ENCODE assay signal across 10 cellular contexts in the genomic region with DNA sequence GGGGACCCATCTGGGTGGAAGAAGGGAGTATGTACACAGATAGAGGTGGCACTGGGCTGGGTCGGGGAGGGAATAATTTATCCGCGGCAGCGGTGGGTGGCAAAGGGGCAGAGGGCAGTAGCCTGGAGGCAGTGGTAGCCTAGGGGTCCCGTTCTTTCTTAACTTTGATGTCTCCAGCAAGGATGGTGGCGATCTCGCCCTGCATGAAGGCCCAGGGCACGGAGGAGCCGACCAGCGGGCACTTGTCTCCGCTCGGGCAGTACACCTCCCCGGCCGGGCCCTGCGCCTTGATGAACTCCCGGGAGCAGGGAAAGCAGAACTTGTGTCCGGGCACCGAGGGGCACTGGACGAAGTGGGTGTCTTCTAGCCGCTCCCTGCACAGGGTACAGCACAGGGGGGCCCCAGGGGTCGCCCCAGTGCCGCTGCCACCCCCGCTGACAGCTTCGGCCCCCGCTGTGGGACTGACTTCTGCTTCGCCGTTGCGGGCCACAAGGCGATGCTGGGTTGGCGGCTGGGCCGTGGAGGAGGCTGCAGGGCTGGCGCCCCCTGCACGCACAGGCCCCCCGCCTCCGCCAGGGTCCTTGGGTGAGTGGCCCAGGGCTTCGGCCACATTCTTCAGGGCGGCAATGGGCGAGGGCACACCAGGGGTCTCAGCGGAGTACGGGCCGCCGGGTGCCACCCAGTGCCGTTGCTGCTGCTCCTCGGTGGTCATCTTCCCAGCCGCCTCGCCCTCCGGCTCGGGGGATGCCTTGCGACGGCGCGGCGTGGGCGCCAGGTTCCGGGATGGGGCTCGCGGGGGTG. TPM values are rescaled to one million over a fixed set of nuclear protein-coding genes. Genes with fewer than 3 reads are reported as not detected.
DNase-seq lines count a peak whose midpoint lies in the region; ATAC-seq and TF ChIP-seq lines count a peak whose summit lies in the region.
"Had no signal": no experiment of that assay in that cellular context is flagged by ENCODE, and none has a peak within 500 bp of the region (broad histone marks: within the 10 kb centered on the region; RNA-seq: fewer than 3 reads in every experiment).

No MANE protein-coding gene starts in this region.

- H3K4me1 Mint-ChIP-seq in activated CD4-positive, alpha-beta T cell treated with anti-CD3 and anti-CD28 coated beads, Interleukin-2, amount 10 ng/mL, durations not matched to agents 7 days and 5 days = peaks cover 31% of the 10 kb centered on the region
- peaks cover 20% of the 10 kb centered on the region for H3K4me1 Mint-ChIP-seq in activated T-helper 1 cell treated with anti-CD3 and anti-CD28 coated beads, Interleukin-12 subunit alpha, Interleukin-12 subunit beta, Interleukin-2, Interleukin-4 antibody, amounts not matched to agents 30 ng/mL and 10 ng/mL and 1 ng/mL, durations not matched to agents 14 hours and 24 hours and 36 hours (ENCODE audit: low read depth)
- H3K4me1 Mint-ChIP-seq in stimulated activated naive CD8-positive, alpha-beta T cell treated with anti-CD3 and anti-CD28 coated beads, Interleukin-15, amount 100 ng/mL, for 72 hours = peaks cover 42% of the 10 kb centered on the region

- H3K4me3 Mint-ChIP-seq in activated CD4-positive, alpha-beta T cell treated with anti-CD3 and anti-CD28 coated beads, Interleukin-2, amount 10 ng/mL, durations not matched to agents 7 days and 5 days = peak overlapping the region; percentile 66
- H3K4me3 Mint-ChIP-seq in activated T-helper 1 cell treated with anti-CD3 and anti-CD28 coated beads, Interleukin-12 subunit alpha, Interleukin-12 subunit beta, Interleukin-2, Interleukin-4 antibody, amounts not matched to agents 30 ng/mL and 10 ng/mL and 1 ng/mL, durations not matched to agents 14 hours and 24 hours and 36 hours = peak overlapping the region; percentile 83
- peak overlapping the region; percentile 46 to 69 for H3K4me3 Mint-ChIP-seq in stimulated activated naive CD8-positive, alpha-beta T cell treated with anti-CD3 and anti-CD28 coated beads, Interleukin-15, amount 100 ng/mL, for 72 hours

- TF ChIP-seq CTCF in liver (IDR thresholded peaks at IDR 0.05; ENCODE audit: low read depth, low read length, missing input control) = no peak
- TF ChIP-seq CTCF in prostate gland (IDR thresholded peaks at IDR 0.05) = no peak
- no peak for TF ChIP-seq CTCF in GM13976 (IDR thresholded peaks at IDR 0.05; ENCODE audit: borderline replicate concordance, control extremely low read depth, extremely low read depth, insufficient read depth, missing control alignments)

- TF ChIP-seq RAD21 in liver (IDR thresholded peaks at IDR 0.05) = no peak

- CTCF ChIA-PET in activated CD4-positive, alpha-beta T cell treated with anti-CD3 and anti-CD28 coated beads, Interleukin-2, amount 10 ng/mL, durations not matched to agents 7 days and 5 days (lab: Charles Lee) = interaction anchor here (1.5 to 8.1 kb wide), 3 partner anchors 14 to 19 kb away, joined by 3 to 58 read pairs (median 4); a partner anchor contains a TSS

- peaks cover 2% of the 10 kb centered on the region for H3K27me3 Mint-ChIP-seq in activated CD4-positive, alpha-beta T cell treated with anti-CD3 and anti-CD28 coated beads, Interleukin-2, amount 10 ng/mL, durations not matched to agents 7 days and 5 days
- peaks cover 4% of the 10 kb centered on the region for H3K27me3 Mint-ChIP-seq in activated T-helper 1 cell treated with anti-CD3 and anti-CD28 coated beads, Interleukin-12 subunit alpha, Interleukin-12 subunit beta, Interleukin-2, Interleukin-4 antibody, amounts not matched to agents 30 ng/mL and 10 ng/mL and 1 ng/mL, durations not matched to agents 14 hours and 24 hours and 36 hours (ENCODE audit: insufficient read depth)
- H3K27me3 Mint-ChIP-seq in stimulated activated naive CD8-positive, alpha-beta T cell treated with anti-CD3 and anti-CD28 coated beads, Interleukin-15, amount 100 ng/mL, for 72 hours = no peaks in the 10 kb centered on the region

- POLR2A ChIA-PET in activated CD4-positive, alpha-beta T cell treated with anti-CD3 and anti-CD28 coated beads, Interleukin-2, amount 10 ng/mL, durations not matched to agents 7 days and 5 days (lab: Charles Lee) = no interaction called here

- peaks cover 23 to 61% (median 39%) of the 10 kb centered on the region in 4 donors for H3K4me1 ChIP-seq in liver (ENCODE audit: control insufficient read depth in 4 of 4, insufficient read depth in 4 of 4, low read length in 3 of 4)
- H3K4me1 ChIP-seq in prostate gland (replicated peaks) = peaks cover 24% of the 10 kb centered on the region

- no peak for TF ChIP-seq POLR2A in prostate gland (IDR thresholded peaks at IDR 0.05)

- peaks cover 2% of the 10 kb centered on the region for H3K36me3 Mint-ChIP-seq in activated CD4-positive, alpha-beta T cell treated with anti-CD3 and anti-CD28 coated beads, Interleukin-2, amount 10 ng/mL, durations not matched to agents 7 days and 5 days (ENCODE audit: low read depth)
- peaks cover 4% of the 10 kb centered on the region for H3K36me3 Mint-ChIP-seq in activated T-helper 1 cell treated with anti-CD3 and anti-CD28 coated beads, Interleukin-12 subunit alpha, Interleukin-12 subunit beta, Interleukin-2, Interleukin-4 antibody, amounts not matched to agents 30 ng/mL and 10 ng/mL and 1 ng/mL, durations not matched to agents 14 hours and 24 hours and 36 hours (ENCODE audit: low read depth)

- H3K27me3 ChIP-seq in liver (ENCODE audit: control insufficient read depth in 4 of 4, insufficient read depth in 4 of 4, low read length in 3 of 4) (no peaks in the 10 kb centered on the region), prostate gland (replicated peaks; ENCODE audit: insufficient read depth) (no peaks in the 10 kb centered on the region)
- H3K27me3 ChIP-seq: heart left ventricle had no signal

- H3K4me3 ChIP-seq in liver (ENCODE audit: low read depth in 1 of 3, low read length in 3 of 3) = peak overlapping the region in 2 of 3 donors; percentile 37 to 81
- peak overlapping the region in 1 of 2 donors; percentile 84 for H3K4me3 ChIP-seq in prostate gland

- ATAC-seq in stimulated activated naive CD8-positive, alpha-beta T cell treated with anti-CD3 and anti-CD28 coated beads, Interleukin-15, amount 100 ng/mL, for 72 hours = no peak
- ATAC-seq: heart left ventricle had no signal

- intact Hi-C loops in activated T-helper 1 cell treated with anti-CD3 and anti-CD28 coated beads, Interleukin-12 subunit alpha, Interleukin-12 subunit beta, Interleukin-2, Interleukin-4 antibody, amounts not matched to agents 30 ng/mL and 10 ng/mL and 1 ng/mL, durations not matched to agents 14 hours and 24 hours and 36 hours (cut with micrococcal nuclease) = loop anchor here (1.0 to 10.0 kb wide), 3 partner anchors 67 to 461 kb away; a partner anchor contains a TSS
- intact Hi-C loops in prostate gland (cut with DNase I) = loop anchor here (5.0 to 10.0 kb wide), 2 partner anchors 67 to 131 kb away; a partner anchor contains a TSS

- WGBS in liver = 58% methylated on average over 57 of the region's 57 CpGs
- 81% methylated on average over 33 of the region's 57 CpGs for WGBS in prostate gland

- no peak overlapping the region for H3K27ac Mint-ChIP-seq in activated CD4-positive, alpha-beta T cell treated with anti-CD3 and anti-CD28 coated beads, Interleukin-2, amount 10 ng/mL, durations not matched to agents 7 days and 5 days
- no peak overlapping the region for H3K27ac Mint-ChIP-seq in activated T-helper 1 cell treated with anti-CD3 and anti-CD28 coated beads, Interleukin-12 subunit alpha, Interleukin-12 subunit beta, Interleukin-2, Interleukin-4 antibody, amounts not matched to agents 30 ng/mL and 10 ng/mL and 1 ng/mL, durations not matched to agents 14 hours and 24 hours and 36 hours
- H3K27ac Mint-ChIP-seq in stimulated activated naive CD8-positive, alpha-beta T cell treated with anti-CD3 and anti-CD28 coated beads, Interleukin-15, amount 100 ng/mL, for 72 hours = no peak overlapping the region

- DNase-seq in activated CD4-positive, alpha-beta T cell treated with anti-CD3 and anti-CD28 coated beads, Interleukin-2, amount 10 ng/mL, durations not matched to agents 7 days and 5 days = no peak
- no peak for DNase-seq in activated CD4-positive, alpha-beta T cell treated with anti-CD3 and anti-CD28 coated beads for 1 hour
- no peak for DNase-seq in activated T-helper 1 cell treated with anti-CD3 and anti-CD28 coated beads, Interleukin-12 subunit alpha, Interleukin-12 subunit beta, Interleukin-2, Interleukin-4 antibody, amounts not matched to agents 30 ng/mL and 10 ng/mL and 1 ng/mL, durations not matched to agents 14 hours and 24 hours and 36 hours (ENCODE audit: low spot score)
- DNase-seq in stimulated activated naive CD8-positive, alpha-beta T cell treated with anti-CD3 and anti-CD28 coated beads, Interleukin-15, amount 100 ng/mL, for 72 hours = no peak
- DNase-seq in prostate gland (ENCODE audit: low spot score) = no peak
- no peak for DNase-seq in GM13976 (ENCODE audit: low spot score)
- DNase-seq in NCI-H2107 treated with DMSO at 0.1 percent for 48 hours (lab: John Stamatoyannopoulos, UW; ENCODE audit: unreplicated experiment) = no peak
- DNase-seq: NCI-H2227 treated with DMSO at 0.1 percent for 48 hours had no signal

- no peaks in the 10 kb centered on the region for H3K9me3 Mint-ChIP-seq in activated CD4-positive, alpha-beta T cell treated with anti-CD3 and anti-CD28 coated beads, Interleukin-2, amount 10 ng/mL, durations not matched to agents 7 days and 5 days
- H3K9me3 Mint-ChIP-seq in activated T-helper 1 cell treated with anti-CD3 and anti-CD28 coated beads, Interleukin-12 subunit alpha, Interleukin-12 subunit beta, Interleukin-2, Interleukin-4 antibody, amounts not matched to agents 30 ng/mL and 10 ng/mL and 1 ng/mL, durations not matched to agents 14 hours and 24 hours and 36 hours = no peaks in the 10 kb centered on the region
- H3K9me3 Mint-ChIP-seq in stimulated activated naive CD8-positive, alpha-beta T cell treated with anti-CD3 and anti-CD28 coated beads, Interleukin-15, amount 100 ng/mL, for 72 hours = no peaks in the 10 kb centered on the region

- H3K27ac ChIP-seq in liver (ENCODE audit: low read depth in 1 of 2, low read length in 2 of 2) (peak overlapping the region; percentile 32 to 67), prostate gland (no peak overlapping the region)

- peak overlapping the region in 1 of 2 donors; percentile 64 for H3K9ac ChIP-seq in liver (ENCODE audit: low read depth in 1 of 2, low read length in 2 of 2)

- H3K36me3 ChIP-seq in liver (ENCODE audit: control insufficient read depth in 4 of 4, insufficient read depth in 3 of 4, low read depth in 1 of 4, low read length in 3 of 4) (no peaks in the 10 kb centered on the region), prostate gland (no peaks in the 10 kb centered on the region)

- in situ Hi-C loops in GM13976 (cut with MboI; ENCODE audit: low sequenced_read_pairs, unreplicated experiment) = no loop called here

- no peaks in the 10 kb centered on the region for H3K9me3 ChIP-seq in liver (ENCODE audit: control insufficient read depth in 4 of 4, low read length in 3 of 4)
- no peaks in the 10 kb centered on the region for H3K9me3 ChIP-seq in prostate gland
- H3K9me3 ChIP-seq: heart left ventricle had no signal

RNA-seq across cellular contexts. Expression of a gene that starts 1.9 kb away (rescaled TPM):
- 10 to 100 TPM; 17.5 to 19.1 TPM for total RNA-seq in activated CD4-positive, alpha-beta T cell treated with anti-CD3 and anti-CD28 coated beads, Interleukin-2, amount 10 ng/mL, durations not matched to agents 7 days and 5 days
- 20.9 and 21.5 TPM in 2 replicates for total RNA-seq in activated T-helper 1 cell treated with anti-CD3 and anti-CD28 coated beads, Interleukin-12 subunit alpha, Interleukin-12 subunit beta, Interleukin-2, Interleukin-4 antibody, amounts not matched to agents 30 ng/mL and 10 ng/mL and 1 ng/mL, durations not matched to agents 14 hours and 24 hours and 36 hours
- total RNA-seq in liver (10 to 100 TPM; 16.5 to 16.8 TPM), prostate gland (10 to 100 TPM; 55.5 to 63.0 TPM)
- polyA plus RNA-seq in liver = 10 to 100 TPM in 1 of 2 donors, 1 to 10 TPM in 1; 4.9 to 16.3 TPM

RNA-seq across cellular contexts. Expression of a gene that starts 18.3 kb away (rescaled TPM):
- 10 to 100 TPM in 1 of 2 experiments, 1 to 10 TPM in 1; 9.7 to 11.4 TPM for total RNA-seq in activated CD4-positive, alpha-beta T cell treated with anti-CD3 and anti-CD28 coated beads, Interleukin-2, amount 10 ng/mL, durations not matched to agents 7 days and 5 days
- total RNA-seq in activated T-helper 1 cell treated with anti-CD3 and anti-CD28 coated beads, Interleukin-12 subunit alpha, Interleukin-12 subunit beta, Interleukin-2, Interleukin-4 antibody, amounts not matched to agents 30 ng/mL and 10 ng/mL and 1 ng/mL, durations not matched to agents 14 hours and 24 hours and 36 hours = 6.9 and 7.2 TPM in 2 replicates
- total RNA-seq in liver = 1 to 10 TPM in 1 of 2 donors, under 1 TPM in 1; 0.70 to 1.8 TPM
- polyA plus RNA-seq in liver = 1 to 10 TPM in 1 of 2 donors, under 1 TPM in 1; 0.90 to 3.0 TPM
- total RNA-seq in prostate gland = 1 to 10 TPM; 8.7 to 9.1 TPM

RNA-seq across cellular contexts. Expression of a gene that starts 20.0 kb away (rescaled TPM):
- not detected for total RNA-seq in activated CD4-positive, alpha-beta T cell treated with anti-CD3 and anti-CD28 coated beads, Interleukin-2, amount 10 ng/mL, durations not matched to agents 7 days and 5 days
- total RNA-seq in activated T-helper 1 cell treated with anti-CD3 and anti-CD28 coated beads, Interleukin-12 subunit alpha, Interleukin-12 subunit beta, Interleukin-2, Interleukin-4 antibody, amounts not matched to agents 30 ng/mL and 10 ng/mL and 1 ng/mL, durations not matched to agents 14 hours and 24 hours and 36 hours = 0.27 and 0.34 TPM in 2 replicates
- total RNA-seq in liver (10 to 100 TPM; 12.3 to 30.8 TPM), prostate gland (1 to 10 TPM in 1 of 2 donors, under 1 TPM in 1; 0.09 to 1.1 TPM)
- polyA plus RNA-seq in liver = 10 to 100 TPM; 11.5 to 37.1 TPM
- total RNA-seq: heart left ventricle had no signal

RNA-seq across cellular contexts. Expression of a gene that starts 21.1 kb away (rescaled TPM):
- total RNA-seq in activated CD4-positive, alpha-beta T cell treated with anti-CD3 and anti-CD28 coated beads, Interleukin-2, amount 10 ng/mL, durations not matched to agents 7 days and 5 days = 10 to 100 TPM; 91.0 to 98.0 TPM
- total RNA-seq in activated T-helper 1 cell treated with anti-CD3 and anti-CD28 coated beads, Interleukin-12 subunit alpha, Interleukin-12 subunit beta, Interleukin-2, Interleukin-4 antibody, amounts not matched to agents 30 ng/mL and 10 ng/mL and 1 ng/mL, durations not matched to agents 14 hours and 24 hours and 36 hours = 118 and 120 TPM in 2 replicates
- total RNA-seq in liver = 10 to 100 TPM; 22.2 to 26.1 TPM
- 10 to 100 TPM in 1 of 2 donors, 1 to 10 TPM in 1; 5.5 to 26.0 TPM for polyA plus RNA-seq in liver
- total RNA-seq in prostate gland = 100 to 1,000 TPM in 1 of 2 donors, 10 to 100 TPM in 1; 76.4 to 104 TPM

RNA-seq across cellular contexts. Expression of a gene that starts 30.5 kb away (rescaled TPM):
- total RNA-seq in activated CD4-positive, alpha-beta T cell treated with anti-CD3 and anti-CD28 coated beads, Interleukin-2, amount 10 ng/mL, durations not matched to agents 7 days and 5 days = not detected
- not detected in 2 replicates for total RNA-seq in activated T-helper 1 cell treated with anti-CD3 and anti-CD28 coated beads, Interleukin-12 subunit alpha, Interleukin-12 subunit beta, Interleukin-2, Interleukin-4 antibody, amounts not matched to agents 30 ng/mL and 10 ng/mL and 1 ng/mL, durations not matched to agents 14 hours and 24 hours and 36 hours
- total RNA-seq in liver = not detected
- polyA plus RNA-seq in liver = not detected
- total RNA-seq in prostate gland = 1 to 10 TPM in 1 of 2 donors, not detected in 1; 4.1 TPM
- total RNA-seq: heart left ventricle had no signal
- polyA plus RNA-seq: heart left ventricle had no signal

Comparison
In these comparisons a context has a peak if more than half of its experiments do, and no peak if none do; other contexts are left out.
1. H3K27ac ChIP-seq: peak in liver (2 of 2); none in prostate gland (0 of 2).
2. Peak in every context shown above with its lines, with median percentiles within 50 percentile points of each other: H3K4me3 Mint-ChIP-seq.